Comparison of ENCODE assay signal across 25 cellular contexts in the genomic region with DNA sequence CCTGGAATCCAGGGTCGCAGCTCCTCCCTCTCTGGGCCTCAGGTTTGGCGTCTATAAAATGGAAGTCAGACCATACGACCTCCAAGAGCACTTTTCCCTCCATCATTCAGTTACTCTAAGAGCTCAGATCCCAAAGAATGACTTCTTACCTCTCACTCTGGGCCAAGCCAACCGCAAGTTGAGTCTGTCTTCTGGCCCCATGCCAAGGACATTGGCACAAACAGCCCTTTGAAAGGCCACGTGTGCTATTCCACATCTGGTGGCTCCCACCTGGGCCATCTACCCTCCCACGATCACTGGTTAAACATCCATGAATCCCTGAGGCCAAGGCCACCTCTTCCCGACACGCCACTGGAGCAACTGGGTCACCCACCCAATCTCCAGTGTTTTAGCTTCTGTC. TPM values are rescaled to one million over a fixed set of nuclear protein-coding genes. Genes with fewer than 3 reads are reported as not detected.
DNase-seq lines count a peak whose midpoint lies in the region; ATAC-seq, FAIRE-seq and TF ChIP-seq lines count a peak whose summit lies in the region.
"Had no signal": no experiment of that assay in that cellular context is flagged by ENCODE, and none has a peak within 500 bp of the region (broad histone marks: within the 10 kb centered on the region; RNA-seq: fewer than 3 reads in every experiment).

No MANE protein-coding gene starts in this region.

- TF ChIP-seq CTCF in K562 (IDR thresholded peaks at IDR 0.05 in 2 of 3, conservative IDR thresholded peaks at IDR 0.05 in 1 of 3; ENCODE audit: insufficient read depth in 2 of 3, low read depth in 1 of 3, low read length in 3 of 3), result no peak

- POLR2A ChIA-PET in K562 (lab: Yijun Ruan, JAX), result interaction anchor here (0.6 to 1.3 kb wide), 2 partner anchors 9 to 57 kb away, joined by 4 to 5 read pairs; no protein-coding TSS in a partner anchor

- TF ChIP-seq EP300 in K562 (IDR thresholded peaks at IDR 0.05; ENCODE audit: low read length), result no peak

- H3K18ac ChIP-seq in neuronal stem cell (ENCODE audit: low read length) (peak overlapping the region; percentile 7), mesenchymal stem cell (ENCODE audit: low read depth in 1 of 2, low read length in 2 of 2) (no peak overlapping the region)

- peaks cover 10% of the 10 kb centered on the region; the same call in 1 of the 2 replicates for H4K20me1 ChIP-seq in K562 (replicated peaks; ENCODE audit: control insufficient read depth, insufficient read depth, low read length)

- H4K8ac ChIP-seq in neuronal stem cell (ENCODE audit: low read depth, low read length) (peak overlapping the region; percentile 0), mesenchymal stem cell (ENCODE audit: low read length) (no peak overlapping the region)

- peaks cover 0 to 7% of the 10 kb centered on the region in 2 experiments; a peak in 1 of 5 replicates for H3K4me1 ChIP-seq in K562 (replicated peaks in 1 of 2; ENCODE audit: control insufficient read depth in 2 of 2, insufficient read depth in 2 of 2, low read length in 2 of 2)
- no peaks in the 10 kb centered on the region for H3K4me1 ChIP-seq in neuronal stem cell (ENCODE audit: control insufficient read depth in 2 of 2, insufficient read depth in 1 of 2, low read depth in 1 of 2, low read length in 2 of 2)
- H3K4me1 ChIP-seq in mesenchymal stem cell (ENCODE audit: control insufficient read depth, insufficient read depth, low read depth, low read length), result peaks cover 3% of the 10 kb centered on the region
- H3K4me1 ChIP-seq in small intestine (ENCODE audit: control insufficient read depth in 2 of 2, insufficient read depth in 1 of 2, low read depth in 1 of 2, low read length in 1 of 2), result no peaks in the 10 kb centered on the region

- H3K79me1 ChIP-seq in neuronal stem cell (ENCODE audit: low read depth, low read length) (peaks cover 2% of the 10 kb centered on the region), mesenchymal stem cell (replicated peaks; ENCODE audit: low read length, poor library complexity, severe bottlenecking) (no peaks in the 10 kb centered on the region)

- H3K9ac ChIP-seq in K562 (ENCODE audit: insufficient read depth in 1 of 2, low read depth in 2 of 2, low read length in 2 of 2) (no peak overlapping the region), neuronal stem cell (ENCODE audit: low read depth, low read length, poor library complexity) (no peak overlapping the region), mesenchymal stem cell (ENCODE audit: low read length) (no peak overlapping the region)

- H2BK5ac ChIP-seq in neuronal stem cell (ENCODE audit: low read length), result no peak overlapping the region
- H2BK5ac ChIP-seq in mesenchymal stem cell (ENCODE audit: low read depth, low read length, poor library complexity, severe bottlenecking), result no peak overlapping the region

- H3K79me2 ChIP-seq in K562 (ENCODE audit: control insufficient read depth, insufficient read depth, low read length), result no peaks in the 10 kb centered on the region

- in situ Hi-C loops in K562 (cut with MboI), result loop anchor here (10.0 kb wide), 1 partner anchor 181 kb away; no protein-coding TSS in a partner anchor

- H2BK120ac ChIP-seq in neuronal stem cell (ENCODE audit: low read depth, low read length) (no peak overlapping the region), mesenchymal stem cell (ENCODE audit: low read depth, low read length) (no peak overlapping the region)

- intact Hi-C loops in K562 (cut with micrococcal nuclease) (no loop called here), Right ventricle myocardium superior (cut with DNase I) (no loop called here)

- no peak overlapping the region for H3K4ac ChIP-seq in neuronal stem cell (ENCODE audit: low read length)
- no peak overlapping the region for H3K4ac ChIP-seq in mesenchymal stem cell (ENCODE audit: low read depth in 1 of 2, low read length in 2 of 2)

- H3K4me3 ChIP-seq in K562, result no peak overlapping the region
- no peak overlapping the region for H3K4me3 ChIP-seq in neuronal stem cell (ENCODE audit: low read length in 2 of 2)
- H3K4me3 ChIP-seq in mesenchymal stem cell (ENCODE audit: insufficient read depth in 1 of 2, low read depth in 1 of 2, low read length in 2 of 2), result no peak overlapping the region
- no peak overlapping the region for H3K4me3 ChIP-seq in small intestine (ENCODE audit: low read depth in 1 of 2, low read length in 2 of 2)
- H3K4me3 ChIP-seq: GM12878, GM23338 had no signal

- H3K9me3 ChIP-seq in K562 (replicated peaks; ENCODE audit: control insufficient read depth, insufficient read depth, low read depth, low read length), result no peaks in the 10 kb centered on the region
- H3K9me3 ChIP-seq in neuronal stem cell (replicated peaks in 1 of 2; ENCODE audit: control insufficient read depth in 2 of 2, insufficient read depth in 1 of 2, low read depth in 1 of 2, low read length in 2 of 2), result no peaks in the 10 kb centered on the region
- H3K9me3 ChIP-seq in mesenchymal stem cell (ENCODE audit: control insufficient read depth, low read length), result no peaks in the 10 kb centered on the region
- H3K9me3 ChIP-seq in small intestine (ENCODE audit: control insufficient read depth, low read depth), result no peaks in the 10 kb centered on the region

- no peak for TF ChIP-seq POLR2A in K562 (conservative IDR thresholded peaks at IDR 0.05)

- H3K14ac ChIP-seq in neuronal stem cell (ENCODE audit: low read length) (peak overlapping the region; percentile 58), mesenchymal stem cell (ENCODE audit: low read length in 2 of 2) (no peak overlapping the region)

- FAIRE-seq in K562 (lab: Jason Lieb, UNC), result no peak
- FAIRE-seq in small intestine (lab: Jason Lieb, UNC), result no peak
- FAIRE-seq: GM12878, GM19239 had no signal

- H3K27me3 ChIP-seq in K562 (ENCODE audit: control insufficient read depth in 2 of 2, insufficient read depth in 2 of 2, low read length in 2 of 2) (peaks cover 66 to 90% of the 10 kb centered on the region in 2 experiments), neuronal stem cell (ENCODE audit: control insufficient read depth in 3 of 3, insufficient read depth in 3 of 3, low read depth in 1 of 3, low read length in 3 of 3) (peaks cover 0 to 19% (median 0%) of the 10 kb centered on the region in 3 experiments), mesenchymal stem cell (ENCODE audit: control insufficient read depth in 1 of 2, insufficient read depth in 1 of 2, low read length in 2 of 2) (peaks cover 0 to 3% of the 10 kb centered on the region in 2 experiments), small intestine (ENCODE audit: control insufficient read depth in 2 of 2, insufficient read depth in 2 of 2, low read length in 2 of 2) (no peaks in the 10 kb centered on the region)

- H3K27ac ChIP-seq in K562 (ENCODE audit: extremely low read depth, low read depth, low read length) (no peak overlapping the region), neuronal stem cell (replicated peaks; ENCODE audit: low read length) (no peak overlapping the region), mesenchymal stem cell (ENCODE audit: low read length, poor library complexity, severe bottlenecking) (no peak overlapping the region), small intestine (ENCODE audit: low read depth in 1 of 2, low read length in 1 of 2) (no peak overlapping the region)

- no peaks in the 10 kb centered on the region for H3K36me3 ChIP-seq in K562 (ENCODE audit: control insufficient read depth, insufficient read depth, low read length)
- no peaks in the 10 kb centered on the region for H3K36me3 ChIP-seq in neuronal stem cell (replicated peaks in 1 of 2; ENCODE audit: control insufficient read depth in 2 of 2, insufficient read depth in 2 of 2, low read length in 2 of 2)
- H3K36me3 ChIP-seq in mesenchymal stem cell (ENCODE audit: control insufficient read depth in 1 of 2, insufficient read depth in 2 of 2, low read depth in 1 of 2, low read length in 2 of 2), result peaks cover 0 to 2% of the 10 kb centered on the region in 2 experiments
- H3K36me3 ChIP-seq in small intestine (ENCODE audit: control insufficient read depth in 2 of 2, insufficient read depth in 2 of 2, low read length in 2 of 2), result no peaks in the 10 kb centered on the region

- TF ChIP-seq RAD21 in K562 (CRISPR knock-in tag; conservative IDR thresholded peaks at IDR 0.05 in 1 of 2, IDR thresholded peaks at IDR 0.05 in 1 of 2), result no peak

- DNase-seq in DMS79 (lab: John Stamatoyannopoulos, UW) (peak; percentile 23), M059J (ENCODE audit: low read depth) (peak; percentile 16), K562 (ENCODE audit: extremely low read depth in 1 of 4, low spot score in 3 of 4) (no peak), neuronal stem cell (ENCODE audit: low spot score) (no peak), mesenchymal stem cell (no peak), Right ventricle myocardium superior (no peak), small intestine (no peak)
- DNase-seq: ACHN; AML-193; EL; KG1; NCI-H1048; NCI-H1436; NCI-H2029; NCI-H510A; NCI-H748 treated with DMSO at 0.1 percent for 48 hours; NK-92 treated with Interleukin-12 subunit alpha and Interleukin-12 subunit beta, amount 100 ng/mL, for 24 hours; SIG-M5 had no signal

- H2AFZ ChIP-seq in K562 (ENCODE audit: low read depth, low read length) (no peak overlapping the region), neuronal stem cell (ENCODE audit: low read length) (no peak overlapping the region), mesenchymal stem cell (ENCODE audit: low read depth, low read length) (no peak overlapping the region)
- H2AFZ ChIP-seq: GM23338 had no signal

- no peak overlapping the region for H3K23ac ChIP-seq in neuronal stem cell (ENCODE audit: low read depth, low read length, poor library complexity)
- H3K23ac ChIP-seq in mesenchymal stem cell (ENCODE audit: low read length in 2 of 2), result no peak overlapping the region

- H4K91ac ChIP-seq in neuronal stem cell (ENCODE audit: low read depth, low read length, poor library complexity) (no peak overlapping the region), mesenchymal stem cell (ENCODE audit: low read length) (no peak overlapping the region)

- no TSS peak for BruUV-seq in K562 (replicated peaks; lab: Mats Ljungman, UMichigan)

- H3K4me2 ChIP-seq in K562 (ENCODE audit: insufficient read depth, low read length) (no peak overlapping the region), neuronal stem cell (ENCODE audit: insufficient read depth, low read length, poor library complexity, severe bottlenecking) (no peak overlapping the region), mesenchymal stem cell (ENCODE audit: low read length, poor library complexity, severe bottlenecking) (no peak overlapping the region)
- H3K4me2 ChIP-seq: GM23338 had no signal

- H2BK12ac ChIP-seq in neuronal stem cell (ENCODE audit: low read length) (no peak overlapping the region), mesenchymal stem cell (ENCODE audit: low read length in 2 of 2) (no peak overlapping the region)

- WGBS in K562 (ENCODE audit: insufficient coverage, low coverage, missing lambda C conversion rate), result 4% methylated on average over 8 of the region's 8 CpGs
- WGBS in neuronal stem cell (ENCODE audit: extremely low coverage in 2 of 2, insufficient read length in 2 of 2, insufficient replicate concordance in 1 of 2), 2 donors, result no CpG with 5 or more reads among the region's 8 CpGs
- WGBS in mesenchymal stem cell, result 89% methylated on average over 8 of the region's 8 CpGs
- WGBS in small intestine, 3 donors, result 60 to 76% (median 64%) methylated on average over 8 of the region's 8 CpGs

- H2AK5ac ChIP-seq in neuronal stem cell (ENCODE audit: low read depth, low read length), result peak overlapping the region; percentile 62
- no peak overlapping the region for H2AK5ac ChIP-seq in mesenchymal stem cell (ENCODE audit: low read length, severe bottlenecking)

- ATAC-seq in K562 (no peak), HG02588 (IDR thresholded peaks at IDR 0.05; ENCODE audit: unreplicated experiment) (no peak), Right ventricle myocardium superior (ENCODE audit: poor library complexity) (no peak)
- ATAC-seq: GM12878, GM23338, HCT116 had no signal

- peak overlapping the region; percentile 59 for H2BK15ac ChIP-seq in neuronal stem cell (ENCODE audit: low read length)
- H2BK15ac ChIP-seq in mesenchymal stem cell (ENCODE audit: low read depth, poor library complexity, severe bottlenecking), result no peak overlapping the region

- H3K9me1 ChIP-seq in K562 (ENCODE audit: control insufficient read depth, insufficient read depth, low read length), result no peaks in the 10 kb centered on the region

- CTCF ChIA-PET in K562 (lab: Yijun Ruan, JAX; ENCODE audit: low intra/inter-chr PET ratio), result no interaction called here

RNA-seq across cellular contexts. Expression of gene SLC2A7, which starts 12.4 kb away (rescaled TPM):
- total RNA-seq in M059J (2014; rRNA removed; shearing (Covaris generic)), result not detected in 2 replicates
- total RNA-seq in K562 (2011; cell fraction: chromatin; rRNA removed; ENCODE audit: low replicate concordance), result not detected in 2 replicates
- not detected in 2 replicates for total RNA-seq in K562 (2011; cell fraction: nucleolus; rRNA removed)
- total RNA-seq in K562 (2011; cell fraction: nucleoplasm; rRNA removed), result not detected in 2 replicates
- total RNA-seq in K562 (2014; rRNA removed) (not detected in 2 replicates), K562 (2014; rRNA removed; fragmentation: Illumina TruSeq; extraction: Trizol) (not detected in 2 replicates), K562 (2015; rRNA removed; fragmentation: Illumina TruSeq; extraction: Trizol) (not detected in 2 replicates), K562 (2021) (not detected in 2 replicates), Right ventricle myocardium superior (not detected)
- polyA plus RNA-seq in K562 (2011; rRNA removed) (not detected in 2 replicates), K562 (2014; fragmentation: Illumina TruSeq; extraction: Trizol) (not detected in 2 replicates), K562 (2014; fragmentation: Nextera tagmentation; extraction: Ambion mirVana) (not detected), K562 (2014; rRNA removed) (not detected in 2 replicates), small intestine (under 1 TPM in 1 of 3 donors, not detected in 2; 0.55 TPM)
- not detected in 2 replicates for polyA plus RNA-seq in K562 (2011; cell fraction: cytosol; rRNA removed)
- polyA plus RNA-seq in K562 (2011; cell fraction: nucleus; rRNA removed), result not detected in 2 replicates
- not detected in 2 replicates for polyA plus RNA-seq in K562 (2012)
- polyA minus RNA-seq in K562 (2011; rRNA and poly(A)+ RNA removed), result not detected in 2 replicates
- not detected in 2 replicates for polyA minus RNA-seq in K562 (2011; cell fraction: cytosol; rRNA and poly(A)+ RNA removed)
- polyA minus RNA-seq in K562 (2011; cell fraction: nucleus; rRNA and poly(A)+ RNA removed), result not detected in 2 replicates
- polyA plus RNA-seq in neuronal stem cell (2013, experiment 1 of 2), result not detected
- polyA plus RNA-seq in neuronal stem cell (2013, experiment 2 of 2), result not detected
- not detected for polyA plus RNA-seq in mesenchymal stem cell (2013, experiment 1 of 2)
- not detected for polyA plus RNA-seq in mesenchymal stem cell (2013, experiment 2 of 2)
- total RNA-seq: GM12878; GM23338; OCI-LY7; T-helper 1 cell treated with Interleukin-12 subunit alpha and Interleukin-12 subunit beta and Interleukin-4 antibody, amounts not matched to agents 30 ng/mL and 1 ng/mL, for 36 hours had no signal
- polyA plus RNA-seq: GM12878, GM23338 had no signal

RNA-seq across cellular contexts. Expression of gene SLC2A5, which starts 55.6 kb away (rescaled TPM):
- total RNA-seq in M059J (2014; rRNA removed; shearing (Covaris generic)), result 4.2 and 7.1 TPM in 2 replicates
- total RNA-seq in K562 (2011; cell fraction: chromatin; rRNA removed; ENCODE audit: low replicate concordance), result not detected in 2 replicates
- total RNA-seq in K562 (2011; cell fraction: nucleolus; rRNA removed), result not detected in 2 replicates
- not detected in 2 replicates for total RNA-seq in K562 (2011; cell fraction: nucleoplasm; rRNA removed)
- total RNA-seq in K562 (2014; rRNA removed) (not detected in 2 replicates), K562 (2014; rRNA removed; fragmentation: Illumina TruSeq; extraction: Trizol) (not detected in 2 replicates), K562 (2015; rRNA removed; fragmentation: Illumina TruSeq; extraction: Trizol) (not detected in 2 replicates), K562 (2021) (0.04 TPM in 1 of 2 replicates, not detected in the other), Right ventricle myocardium superior (2.1 TPM)
- polyA plus RNA-seq in K562 (2011; rRNA removed) (0.08 TPM in 1 of 2 replicates, not detected in the other), K562 (2014; fragmentation: Illumina TruSeq; extraction: Trizol) (not detected in 2 replicates), K562 (2014; fragmentation: Nextera tagmentation; extraction: Ambion mirVana) (not detected), K562 (2014; rRNA removed) (not detected in 2 replicates), small intestine (100 to 1,000 TPM in 2 of 3 donors, 10 to 100 TPM in 1; 42.5 to 234 (median 175) TPM)
- polyA plus RNA-seq in K562 (2011; cell fraction: cytosol; rRNA removed), result 0.04 TPM in 1 of 2 replicates, not detected in the other
- polyA plus RNA-seq in K562 (2011; cell fraction: nucleus; rRNA removed), result 0.54 TPM in 1 of 2 replicates, not detected in the other
- 0.03 and 0.06 TPM in 2 replicates for polyA plus RNA-seq in K562 (2012)
- not detected in 2 replicates for polyA minus RNA-seq in K562 (2011; rRNA and poly(A)+ RNA removed)
- not detected in 2 replicates for polyA minus RNA-seq in K562 (2011; cell fraction: cytosol; rRNA and poly(A)+ RNA removed)
- polyA minus RNA-seq in K562 (2011; cell fraction: nucleus; rRNA and poly(A)+ RNA removed), result not detected in 2 replicates
- polyA plus RNA-seq in neuronal stem cell (2013, experiment 1 of 2), result not detected
- not detected for polyA plus RNA-seq in neuronal stem cell (2013, experiment 2 of 2)
- 0.12 TPM for polyA plus RNA-seq in mesenchymal stem cell (2013, experiment 1 of 2)
- polyA plus RNA-seq in mesenchymal stem cell (2013, experiment 2 of 2), result 0.05 TPM
- total RNA-seq: T-helper 1 cell treated with Interleukin-12 subunit alpha and Interleukin-12 subunit beta and Interleukin-4 antibody, amounts not matched to agents 30 ng/mL and 1 ng/mL, for 36 hours had no signal
- polyA plus RNA-seq: GM23338 had no signal

Comparison
In these comparisons a context has a peak if more than half of its experiments do, and no peak if none do; other contexts are left out.
1. DNase-seq: peak in DMS79 (single experiment) and M059J (single experiment); none in K562 (0 of 4), neuronal stem cell (single experiment), mesenchymal stem cell (single experiment), Right ventricle myocardium superior (single experiment) and small intestine (single experiment).